23 cellular contexts compared by ENCODE assay signal in genomic region chr18:66795011-66795410, GRCh38.
"Had no signal": no experiment of that assay in that cellular context is flagged by ENCODE, and none has a peak within 500 bp of the region (broad histone marks: within the 10 kb centered on the region; RNA-seq: fewer than 3 reads in every experiment).

No MANE protein-coding gene starts in this region.

- H3K27me3 ChIP-seq: dorsolateral prefrontal cortex, esophagus squamous epithelium, heart left ventricle, suprapubic skin had no signal

- H3K27me3 Mint-ChIP-seq: activated CD4-positive, alpha-beta T cell treated with anti-CD3 and anti-CD28 coated beads, Interleukin-2, amount 10 ng/mL, durations not matched to agents 24 days and 14 days; naive B cell; stimulated activated naive CD8-positive, alpha-beta T cell treated with anti-CD3 and anti-CD28 coated beads, Interleukin-15, Interleukin-2, amounts not matched to agents 100 ng/mL and 50 ng/mL, for 24 hours had no signal

- H3K4me1 Mint-ChIP-seq: activated CD4-positive, alpha-beta T cell treated with anti-CD3 and anti-CD28 coated beads, Interleukin-2, amount 10 ng/mL, durations not matched to agents 24 days and 14 days; naive B cell had no signal

- FAIRE-seq: endometrium, frontal cortex, islet of Langerhans had no signal

- DNase-seq: activated CD4-positive, alpha-beta T cell treated with anti-CD3 and anti-CD28 coated beads, Interleukin-2, amount 10 ng/mL, durations not matched to agents 24 days and 14 days; activated CD8-positive, alpha-beta memory T cell treated with anti-CD3 and anti-CD28 coated beads, Interleukin-2, amount 50 U/mL, for 4 hours; activated CD8-positive, alpha-beta T cell treated with anti-CD3 and anti-CD28 coated beads, Interleukin-2, amount 10 ng/mL, durations not matched to agents 7 days and 5 days; activated gamma-delta T cell; activated T-cell treated with anti-CD3 and anti-CD28 coated beads, Interleukin-2, amount 50 U/mL, for 48 hours; amygdala; dorsolateral prefrontal cortex; esophagus squamous epithelium; heart left ventricle; left colon; naive B cell; retina; T-helper 2 cell; trophoblast cell had no signal

- H3K36me3 ChIP-seq: esophagus squamous epithelium, heart left ventricle, suprapubic skin had no signal

- H3K9me3 Mint-ChIP-seq: activated CD4-positive, alpha-beta T cell treated with anti-CD3 and anti-CD28 coated beads, Interleukin-2, amount 10 ng/mL, durations not matched to agents 24 days and 14 days; activated naive CD4-positive, alpha-beta T cell treated with anti-CD3 and anti-CD28 coated beads, Interleukin-2, amount 50 U/mL, for 72 hours; naive B cell; stimulated activated naive CD8-positive, alpha-beta T cell treated with anti-CD3 and anti-CD28 coated beads, Interleukin-15, Interleukin-2, amounts not matched to agents 100 ng/mL and 50 ng/mL, for 24 hours; WTC11 had no signal

- H3K36me3 Mint-ChIP-seq: activated naive CD4-positive, alpha-beta T cell treated with anti-CD3 and anti-CD28 coated beads, Interleukin-2, amount 50 U/mL, for 72 hours; naive B cell; WTC11 had no signal

- ATAC-seq: activated CD8-positive, alpha-beta T cell treated with anti-CD3 and anti-CD28 coated beads, Interleukin-2, amount 10 ng/mL, durations not matched to agents 7 days and 5 days; activated naive CD4-positive, alpha-beta T cell treated with anti-CD3 and anti-CD28 coated beads, Interleukin-2, amount 50 U/mL, for 72 hours; heart left ventricle; left colon; WTC11 had no signal

- H3K4me3 Mint-ChIP-seq: activated CD4-positive, alpha-beta T cell treated with anti-CD3 and anti-CD28 coated beads, Interleukin-2, amount 10 ng/mL, durations not matched to agents 24 days and 14 days; activated CD8-positive, alpha-beta T cell treated with anti-CD3 and anti-CD28 coated beads, Interleukin-2, amount 10 ng/mL, durations not matched to agents 7 days and 5 days; naive B cell; stimulated activated naive CD8-positive, alpha-beta T cell treated with anti-CD3 and anti-CD28 coated beads, Interleukin-15, Interleukin-2, amounts not matched to agents 100 ng/mL and 50 ng/mL, for 24 hours; WTC11 had no signal

- H3K4me3 ChIP-seq: dorsolateral prefrontal cortex, esophagus squamous epithelium, heart left ventricle, lung, suprapubic skin had no signal

- H3K4me1 ChIP-seq: esophagus squamous epithelium, heart left ventricle, parathyroid adenoma, suprapubic skin had no signal

- H2AFZ ChIP-seq: parathyroid adenoma had no signal

- H3K27ac ChIP-seq: dorsolateral prefrontal cortex, esophagus squamous epithelium, heart left ventricle, parathyroid adenoma, suprapubic skin had no signal

- H3K9me3 ChIP-seq: esophagus squamous epithelium, heart left ventricle, suprapubic skin had no signal

- H3K9ac ChIP-seq: parathyroid adenoma had no signal

- H3K27ac Mint-ChIP-seq: activated CD4-positive, alpha-beta T cell treated with anti-CD3 and anti-CD28 coated beads, Interleukin-2, amount 10 ng/mL, durations not matched to agents 24 days and 14 days; activated CD8-positive, alpha-beta T cell treated with anti-CD3 and anti-CD28 coated beads, Interleukin-2, amount 10 ng/mL, durations not matched to agents 7 days and 5 days; activated naive CD4-positive, alpha-beta T cell treated with anti-CD3 and anti-CD28 coated beads, Interleukin-2, amount 50 U/mL, for 72 hours; naive B cell; stimulated activated naive CD8-positive, alpha-beta T cell treated with anti-CD3 and anti-CD28 coated beads, Interleukin-15, Interleukin-2, amounts not matched to agents 100 ng/mL and 50 ng/mL, for 24 hours; WTC11 had no signal
